In genomic region chr6:46042355-46042999, GRCh38 we compare ENCODE assay signal across 8 cellular contexts. TPM values are rescaled to one million over a fixed set of nuclear protein-coding genes. Genes with fewer than 3 reads are reported as not detected.
DNase-seq lines count a peak whose midpoint lies in the region; ATAC-seq, FAIRE-seq and TF ChIP-seq lines count a peak whose summit lies in the region.

No MANE protein-coding gene starts in this region.

- H3K4me3 ChIP-seq in BE2C (ENCODE audit: low read depth, low read length): no peak overlapping the region
- no peak overlapping the region for H3K4me3 ChIP-seq in astrocyte (ENCODE audit: insufficient read depth, low read depth, low read length)
- H3K4me3 ChIP-seq in thyroid gland (replicated peaks in 1 of 3): no peak overlapping the region

- no peaks in the 10 kb centered on the region for H3K9me3 ChIP-seq in BE2C
- no peaks in the 10 kb centered on the region for H3K9me3 ChIP-seq in astrocyte (ENCODE audit: insufficient read depth, low read depth, low read length)
- no peaks in the 10 kb centered on the region for H3K9me3 ChIP-seq in thyroid gland

- TF ChIP-seq POLR2A in GM12891 (IDR thresholded peaks at IDR 0.05; ENCODE audit: low read depth, low read length) (no peak), thyroid gland (IDR thresholded peaks at IDR 0.05) (no peak)

- TF ChIP-seq CTCF in BE2C (IDR thresholded peaks at IDR 0.05; ENCODE audit: low read depth, low read length): peak; percentile 47
- TF ChIP-seq CTCF in astrocyte (IDR thresholded peaks at IDR 0.05; ENCODE audit: insufficient read depth, low read depth, low read length): peak; percentile 52
- peak in 5 of 6 experiments; percentile 14 to 58 (median 55) for TF ChIP-seq CTCF in thyroid gland (IDR thresholded peaks at IDR 0.05)

- H3K4me2 ChIP-seq in astrocyte (ENCODE audit: low read length): no peak overlapping the region

- H3K9me3 Mint-ChIP-seq in astrocyte (ENCODE audit: unreplicated experiment): no peaks in the 10 kb centered on the region

- no peaks in the 10 kb centered on the region for H3K36me3 ChIP-seq in BE2C
- H3K36me3 ChIP-seq in astrocyte (ENCODE audit: insufficient read depth, low read length): no peaks in the 10 kb centered on the region
- H3K36me3 ChIP-seq in thyroid gland: no peaks in the 10 kb centered on the region

- H3K36me3 Mint-ChIP-seq in astrocyte (ENCODE audit: low read depth, unreplicated experiment): no peaks in the 10 kb centered on the region

- peaks cover 9% of the 10 kb centered on the region for H3K4me1 Mint-ChIP-seq in astrocyte (ENCODE audit: low read depth, unreplicated experiment)

- intact Hi-C loops in thyroid gland (cut with DNase I): no loop called here

- DNase-seq in BE2C: peak; percentile 4
- DNase-seq in GM12891 (ENCODE audit: insufficient read length, low spot score): peak; percentile 16
- DNase-seq in NCI-H2196 treated with DMSO at 0.1 percent for 48 hours (lab: John Stamatoyannopoulos, UW; ENCODE audit: unreplicated experiment): peak; percentile 7
- DNase-seq in astrocyte (ENCODE audit: low read depth): peak; percentile 24
- DNase-seq in thyroid gland: no peak

- no peak overlapping the region for H3K4me3 Mint-ChIP-seq in astrocyte (ENCODE audit: unreplicated experiment)

- H3K9ac ChIP-seq in astrocyte (ENCODE audit: low read length): no peak overlapping the region

- no peak overlapping the region for H3K27ac Mint-ChIP-seq in astrocyte (ENCODE audit: unreplicated experiment)

- ATAC-seq in HG02870 (IDR thresholded peaks at IDR 0.05; ENCODE audit: unreplicated experiment) (peak; percentile 90), HG03135 (IDR thresholded peaks at IDR 0.05; ENCODE audit: unreplicated experiment) (no peak)

- no peaks in the 10 kb centered on the region for H3K27me3 Mint-ChIP-seq in astrocyte (ENCODE audit: low read depth, unreplicated experiment)

- H3K27me3 ChIP-seq in BE2C: no peaks in the 10 kb centered on the region
- H3K27me3 ChIP-seq in astrocyte (ENCODE audit: insufficient read depth, low read length): no peaks in the 10 kb centered on the region
- no peaks in the 10 kb centered on the region for H3K27me3 ChIP-seq in thyroid gland

- H3K27ac ChIP-seq in astrocyte (ENCODE audit: low read depth, low read length) (no peak overlapping the region), thyroid gland (no peak overlapping the region)

- 59 to 61% methylated on average over 5 of the region's 5 CpGs for WGBS in thyroid gland, 2 donors

- H3K79me2 ChIP-seq in astrocyte (ENCODE audit: insufficient read depth, low read length): no peaks in the 10 kb centered on the region

- FAIRE-seq in GM12891 (lab: Jason Lieb, UNC) (peak; percentile 13), astrocyte (lab: Jason Lieb, UNC) (no peak), islet of Langerhans (lab: Jason Lieb, UNC) (peak; percentile 56)

- no peak overlapping the region for H2AFZ ChIP-seq in astrocyte (ENCODE audit: low read depth, low read length)

- no peaks in the 10 kb centered on the region for H3K4me1 ChIP-seq in BE2C
- H3K4me1 ChIP-seq in astrocyte (ENCODE audit: insufficient read depth, low read length): peaks cover 7% of the 10 kb centered on the region
- peaks cover 0 to 3% of the 10 kb centered on the region in 2 donors for H3K4me1 ChIP-seq in thyroid gland

- H4K20me1 ChIP-seq in astrocyte (ENCODE audit: insufficient read depth, low read length): no peaks in the 10 kb centered on the region

TF ChIP-seq in GM12891, 5 proteins besides CTCF, POLR2A, EP300 and RAD21:
- TF ChIP-seq PAX5 (IDR thresholded peaks at IDR 0.05; ENCODE audit: insufficient read depth, low read length, severe bottlenecking) (no peak), TAF1 (IDR thresholded peaks at IDR 0.05; ENCODE audit: low read depth, low read length) (no peak), POU2F2 (IDR thresholded peaks at IDR 0.05; ENCODE audit: low read depth, low read length) (peak; percentile 9; the same call in 1 of the 2 replicates)
TF ChIP-seq in GM12891: peak in this region for 1.

RNA-seq across cellular contexts. Expression of gene CLIC5, which starts 26.8 kb away (rescaled TPM):
- polyA plus RNA-seq in BE2C (2012; ENCODE audit: insufficient read depth, insufficient read length, low read depth): not detected
- polyA plus RNA-seq in GM12891 (2012; ENCODE audit: low read depth, missing spikeins): not detected
- total RNA-seq in astrocyte (0.14 and 0.32 TPM in 2 replicates), thyroid gland (10 to 100 TPM; 10.5 to 15.5 (median 11.7) TPM)

Comparison
In these comparisons a context has a peak if more than half of its experiments do, and no peak if none do; other contexts are left out.
1. DNase-seq: peak in BE2C (single experiment), GM12891 (single experiment), NCI-H2196 treated with DMSO at 0.1 percent for 48 hours (single experiment) and astrocyte (single experiment); none in thyroid gland (0 of 2).
2. Peak in every context shown above with its lines, with median percentiles within 50 percentile points of each other: CTCF ChIP-seq.